Comparison of ENCODE assay signal across 25 cellular contexts in the genomic region with DNA sequence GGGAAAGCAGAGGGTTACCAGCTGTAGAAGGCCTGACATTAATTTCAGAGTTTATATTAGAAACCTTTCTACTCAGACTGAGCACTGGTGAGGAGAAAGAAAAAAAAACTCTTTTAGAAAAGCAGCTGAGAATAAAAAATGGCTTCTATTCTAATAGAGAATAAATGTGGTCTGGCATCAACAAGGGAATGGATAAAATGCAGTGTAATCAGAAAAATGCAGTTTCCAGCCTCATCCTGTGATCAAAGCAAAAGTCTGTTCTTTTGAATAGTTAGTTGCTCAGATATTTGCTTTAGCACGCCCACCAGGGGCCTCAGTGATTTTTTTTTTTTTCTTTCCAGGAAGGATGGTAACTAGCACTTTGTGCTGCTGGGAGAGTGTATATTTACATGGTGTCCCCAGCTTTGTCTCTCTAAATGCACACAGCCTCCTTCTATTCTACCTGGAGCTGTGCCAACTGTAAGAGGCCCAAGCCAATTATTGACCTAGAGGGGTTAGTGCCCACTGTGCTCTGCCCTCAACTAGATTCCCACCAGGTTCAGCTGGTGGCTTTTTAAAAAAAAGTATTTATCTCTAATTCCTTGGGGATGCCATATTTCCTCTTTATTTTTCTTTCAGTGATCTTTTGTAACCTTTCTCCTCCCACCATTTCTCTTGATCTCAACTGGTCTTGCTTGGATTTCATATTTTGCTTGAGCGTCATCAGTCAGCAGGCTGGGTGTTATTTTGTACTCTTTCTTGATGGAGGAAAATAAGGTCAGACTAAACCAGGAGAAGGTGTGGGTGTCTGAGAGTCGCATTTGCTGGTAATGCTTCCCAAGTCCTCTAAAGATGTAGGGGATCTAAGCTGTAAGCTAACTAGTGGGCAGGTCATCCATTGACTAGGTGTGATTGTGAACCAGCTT.
DNase-seq lines count a peak whose midpoint lies in the region; ATAC-seq and TF ChIP-seq lines count a peak whose summit lies in the region.
"Had no signal": no experiment of that assay in that cellular context is flagged by ENCODE, and none has a peak within 500 bp of the region (broad histone marks: within the 10 kb centered on the region; RNA-seq: fewer than 3 reads in every experiment).

No MANE protein-coding gene starts in this region.

- no peaks in the 10 kb centered on the region for H3K9me3 ChIP-seq in mesodermal cell (ENCODE audit: control insufficient read depth, low read length)
- H3K9me3 ChIP-seq in CD8-positive, alpha-beta memory T cell (ENCODE audit: low read length): no peaks in the 10 kb centered on the region
- H3K9me3 ChIP-seq: BLaER1, Caco-2, HAP-1, SK-N-SH had no signal

- no peaks in the 10 kb centered on the region for H3K27me3 Mint-ChIP-seq in CD8-positive, alpha-beta memory T cell
- H3K27me3 Mint-ChIP-seq: T-helper 17 cell had no signal

- DNase-seq in NCI-H748 treated with DMSO at 0.1 percent for 48 hours (lab: John Stamatoyannopoulos, UW): peak; percentile 49
- DNase-seq in brain microvascular endothelial cell: peak; percentile 46
- no peak for DNase-seq in sciatic nerve (ENCODE audit: low spot score)
- DNase-seq in CD8-positive, alpha-beta memory T cell: no peak
- DNase-seq: activated CD8-positive, alpha-beta memory T cell treated with anti-CD3 and anti-CD28 coated beads for 24 hours; activated effector memory CD4-positive, alpha-beta T cell treated with Interleukin-2 at 50 U/mL for 16 hours; activated naive CD8-positive, alpha-beta T cell treated with anti-CD3 and anti-CD28 coated beads for 36 hours; aorta; Caco-2; DMS79; GDM1; head of caudate nucleus; NCI-H1105; NCI-H187 treated with DMSO at 0.1 percent for 48 hours; nucleus accumbens; SK-N-SH; small intestine; stimulated activated CD4-positive, alpha-beta T cell treated with anti-CD3 and anti-CD28 coated beads, Interleukin-2, amount 100 ng/mL, for 24 hours; T-helper 17 cell; trophoblast cell had no signal

- H3K27ac ChIP-seq in brain microvascular endothelial cell (peak overlapping the region; percentile 66), mesodermal cell (ENCODE audit: low read depth, low read length, severe bottlenecking) (peak overlapping the region; percentile 13)
- H3K27ac ChIP-seq in CD8-positive, alpha-beta memory T cell (ENCODE audit: low read depth, low read length): no peak overlapping the region
- H3K27ac ChIP-seq: BLaER1 had no signal

- peaks cover 0 to 4% (median 0%) of the 10 kb centered on the region in 5 donors for H3K9me3 Mint-ChIP-seq in CD8-positive, alpha-beta memory T cell
- H3K9me3 Mint-ChIP-seq: activated naive CD8-positive, alpha-beta T cell treated with anti-CD3 and anti-CD28 coated beads for 36 hours had no signal

- peaks cover 13% of the 10 kb centered on the region for H3K4me1 ChIP-seq in mesodermal cell (ENCODE audit: control insufficient read depth, insufficient read depth, low read length, poor library complexity, severe bottlenecking)
- H3K4me1 ChIP-seq in CD8-positive, alpha-beta memory T cell (ENCODE audit: insufficient read depth, low read length): no peaks in the 10 kb centered on the region
- H3K4me1 ChIP-seq: Caco-2, HAP-1 had no signal

- H3K4me1 Mint-ChIP-seq in CD8-positive, alpha-beta memory T cell: no peaks in the 10 kb centered on the region
- H3K4me1 Mint-ChIP-seq: T-helper 17 cell had no signal

- no peaks in the 10 kb centered on the region for H3K27me3 ChIP-seq in brain microvascular endothelial cell (replicated peaks)
- H3K27me3 ChIP-seq in CD8-positive, alpha-beta memory T cell (ENCODE audit: insufficient read depth, low read length, poor library complexity, severe bottlenecking): no peaks in the 10 kb centered on the region
- H3K27me3 ChIP-seq: BLaER1 had no signal

- H3K4me3 ChIP-seq in brain microvascular endothelial cell (ENCODE audit: low read depth, low read length) (no peak overlapping the region), mesodermal cell (ENCODE audit: extremely low read depth, insufficient read depth, low read length, poor library complexity, severe bottlenecking) (no peak overlapping the region)
- H3K4me3 ChIP-seq in CD8-positive, alpha-beta memory T cell (ENCODE audit: low read length): no peak overlapping the region
- H3K4me3 ChIP-seq: BLaER1, HAP-1 had no signal

- 86 to 89% methylated on average over 1 to 3 of the region's 3 CpGs for WGBS in mesodermal cell (ENCODE audit: insufficient coverage in 2 of 2), 2 experiments

- H3K4me3 Mint-ChIP-seq in CD8-positive, alpha-beta memory T cell: no peak overlapping the region
- H3K4me3 Mint-ChIP-seq: activated naive CD8-positive, alpha-beta T cell treated with anti-CD3 and anti-CD28 coated beads for 36 hours; T-helper 17 cell had no signal

- in situ Hi-C loops in brain microvascular endothelial cell (cut with HindIII; ENCODE audit: low pct_ligation_motif_present, low sequenced_read_pairs): no loop called here

- H3K36me3 ChIP-seq in brain microvascular endothelial cell (replicated peaks): no peaks in the 10 kb centered on the region
- H3K36me3 ChIP-seq in mesodermal cell (ENCODE audit: control insufficient read depth, insufficient read depth, low read length): no peaks in the 10 kb centered on the region
- no peaks in the 10 kb centered on the region for H3K36me3 ChIP-seq in CD8-positive, alpha-beta memory T cell (ENCODE audit: insufficient read depth, low read length)
- H3K36me3 ChIP-seq: BLaER1, HAP-1 had no signal

- POLR2A ChIA-PET in CD8-positive, alpha-beta memory T cell (lab: Charles Lee): no interaction called here

- H3K36me3 Mint-ChIP-seq in CD8-positive, alpha-beta memory T cell: no peaks in the 10 kb centered on the region
- H3K36me3 Mint-ChIP-seq: activated naive CD8-positive, alpha-beta T cell treated with anti-CD3 and anti-CD28 coated beads for 36 hours had no signal

- TF ChIP-seq CTCF in brain microvascular endothelial cell (IDR thresholded peaks at IDR 0.05; ENCODE audit: low read depth, low read length, missing control alignments): no peak

- CTCF ChIA-PET in CD8-positive, alpha-beta memory T cell (lab: Charles Lee): no interaction called here

- intact Hi-C loops in sciatic nerve (cut with DNase I): no loop called here

- H3K27ac Mint-ChIP-seq in CD8-positive, alpha-beta memory T cell: no peak overlapping the region
- H3K27ac Mint-ChIP-seq: activated naive CD8-positive, alpha-beta T cell treated with anti-CD3 and anti-CD28 coated beads for 36 hours; T-helper 17 cell had no signal

- ATAC-seq in sciatic nerve: peak; percentile 75
- no peak for ATAC-seq in HG03521 (IDR thresholded peaks at IDR 0.05; ENCODE audit: unreplicated experiment)
- no peak for ATAC-seq in GM18861 (IDR thresholded peaks at IDR 0.05; ENCODE audit: unreplicated experiment)
- ATAC-seq: T-helper 17 cell had no signal

Comparison
In these comparisons a context has a peak if more than half of its experiments do, and no peak if none do; other contexts are left out.
1. DNase-seq: peak in NCI-H748 treated with DMSO at 0.1 percent for 48 hours (single experiment) and brain microvascular endothelial cell (single experiment); none in sciatic nerve (single experiment) and CD8-positive, alpha-beta memory T cell (0 of 5).